ENCODE assay signal across 8 cellular contexts in the genomic region with DNA sequence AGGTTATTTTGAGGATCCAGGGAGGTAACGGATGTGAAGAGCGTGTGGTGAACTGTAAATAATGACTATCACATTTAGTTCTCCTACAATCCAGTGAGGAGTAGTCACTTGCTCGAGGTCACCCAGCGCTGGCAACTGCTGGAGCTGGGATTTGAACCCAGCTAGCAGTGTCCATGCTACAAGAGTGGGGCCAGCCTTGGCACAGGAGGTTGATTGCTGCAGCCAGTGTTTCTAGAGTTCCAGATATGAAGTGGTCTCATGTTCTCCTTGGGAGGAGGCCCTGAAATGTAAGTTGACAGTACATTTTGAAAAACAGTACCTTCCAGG. TPM values are rescaled to one million over a fixed set of nuclear protein-coding genes. Genes with fewer than 3 reads are reported as not detected.
DNase-seq lines count a peak whose midpoint lies in the region; ATAC-seq and TF ChIP-seq lines count a peak whose summit lies in the region.

No MANE protein-coding gene starts in this region.

- peak overlapping the region; percentile 100 for H3K27ac ChIP-seq in HL-60 (replicated peaks)
- peak overlapping the region; percentile 99 for H3K27ac ChIP-seq in rectal smooth muscle tissue (ENCODE audit: low read depth, low read length)

- no peak for ATAC-seq in activated CD8-positive, alpha-beta T cell treated with anti-CD3 and anti-CD28 coated beads for 36 hours
- ATAC-seq in Right ventricle myocardium superior (ENCODE audit: poor library complexity) (peak; percentile 4), GM18909 (IDR thresholded peaks at IDR 0.05; ENCODE audit: poor library complexity, unreplicated experiment) (no peak), GM19467 (IDR thresholded peaks at IDR 0.05; ENCODE audit: unreplicated experiment) (no peak)

- POLR2A ChIA-PET in activated CD8-positive, alpha-beta T cell treated with anti-CD3 and anti-CD28 coated beads for 36 hours (lab: Charles Lee): interaction anchor here (1.0 to 5.3 kb wide), 10 partner anchors 8 to 73 kb away, joined by 3 to 64 read pairs (median 5); a partner anchor contains a TSS

- intact Hi-C loops in activated CD8-positive, alpha-beta T cell treated with anti-CD3 and anti-CD28 coated beads for 36 hours (cut with micrococcal nuclease): loop anchor here (5.0 to 10.0 kb wide), 2 partner anchors 68 to 156 kb away; a partner anchor contains a TSS
- intact Hi-C loops in Right ventricle myocardium superior (cut with DNase I): no loop called here

- peak overlapping the region; percentile 81 for H3K4me3 Mint-ChIP-seq in activated CD8-positive, alpha-beta T cell treated with anti-CD3 and anti-CD28 coated beads for 36 hours

- H3K4me1 ChIP-seq in rectal smooth muscle tissue (ENCODE audit: control insufficient read depth, insufficient read depth, low read length): peaks cover 32% of the 10 kb centered on the region

- DNase-seq in DMS79 treated with DMSO at 0.1 percent for 48 hours (lab: John Stamatoyannopoulos, UW) (peak; percentile 46), HL-60 (ENCODE audit: low read depth in 1 of 2, low spot score in 1 of 2) (no peak), Right ventricle myocardium superior (peak; percentile 70), SHP77 treated with DMSO at 0.1 percent for 48 hours (lab: John Stamatoyannopoulos, UW) (no peak)
- DNase-seq in activated CD8-positive, alpha-beta T cell treated with anti-CD3 and anti-CD28 coated beads for 36 hours: no peak

- peaks cover 65% of the 10 kb centered on the region for H3K4me1 Mint-ChIP-seq in activated CD8-positive, alpha-beta T cell treated with anti-CD3 and anti-CD28 coated beads for 36 hours (ENCODE audit: low read depth)

- H3K36me3 Mint-ChIP-seq in activated CD8-positive, alpha-beta T cell treated with anti-CD3 and anti-CD28 coated beads for 36 hours (ENCODE audit: low read depth): peaks cover 44% of the 10 kb centered on the region

- CTCF ChIA-PET in activated CD8-positive, alpha-beta T cell treated with anti-CD3 and anti-CD28 coated beads for 36 hours (lab: Charles Lee): interaction anchor here (0.9 to 24.5 kb wide), 19 partner anchors 9 to 223 kb away, joined by 3 to 313 read pairs (median 7); a partner anchor contains a TSS

- H3K36me3 ChIP-seq in rectal smooth muscle tissue (ENCODE audit: control insufficient read depth, insufficient read depth, low read length): no peaks in the 10 kb centered on the region

- H3K4me3 ChIP-seq in HL-60 (replicated peaks; ENCODE audit: insufficient read depth, low read length) (peak overlapping the region; percentile 89), rectal smooth muscle tissue (ENCODE audit: low read length) (peak overlapping the region; percentile 91)

- H3K27me3 Mint-ChIP-seq in activated CD8-positive, alpha-beta T cell treated with anti-CD3 and anti-CD28 coated beads for 36 hours: peaks cover 2% of the 10 kb centered on the region

- H3K9ac ChIP-seq in rectal smooth muscle tissue (ENCODE audit: low read length): peak overlapping the region; percentile 95

- no peak for TF ChIP-seq CTCF in HL-60 (IDR thresholded peaks at IDR 0.05; ENCODE audit: insufficient read depth, low read length)
- TF ChIP-seq CTCF in activated CD8-positive, alpha-beta T cell treated with anti-CD3 and anti-CD28 coated beads for 36 hours (IDR thresholded peaks at IDR 0.05): no peak

- H3K27ac Mint-ChIP-seq in activated CD8-positive, alpha-beta T cell treated with anti-CD3 and anti-CD28 coated beads for 36 hours: peak overlapping the region; percentile 96

- no peaks in the 10 kb centered on the region for H3K9me3 Mint-ChIP-seq in activated CD8-positive, alpha-beta T cell treated with anti-CD3 and anti-CD28 coated beads for 36 hours

- H3K27me3 ChIP-seq in HL-60 (ENCODE audit: insufficient read depth, poor library complexity, severe bottlenecking) (no peaks in the 10 kb centered on the region), rectal smooth muscle tissue (ENCODE audit: control insufficient read depth, insufficient read depth, low read length) (no peaks in the 10 kb centered on the region)

RNA-seq across cellular contexts. Expression of a gene that starts 0.8 kb away (rescaled TPM):
- 10 to 100 TPM; 12.1 to 13.7 TPM for total RNA-seq in activated CD8-positive, alpha-beta T cell treated with anti-CD3 and anti-CD28 coated beads for 36 hours
- 48.4 TPM for total RNA-seq in Right ventricle myocardium superior

RNA-seq across cellular contexts. Expression of a gene that starts 1.0 kb away (rescaled TPM):
- total RNA-seq in activated CD8-positive, alpha-beta T cell treated with anti-CD3 and anti-CD28 coated beads for 36 hours: over 10,000 TPM; 13,164 to 13,311 TPM
- total RNA-seq in Right ventricle myocardium superior: 19,155 TPM

RNA-seq across cellular contexts. Expression of a gene that starts 6.1 kb away (rescaled TPM):
- total RNA-seq in activated CD8-positive, alpha-beta T cell treated with anti-CD3 and anti-CD28 coated beads for 36 hours: 10 to 100 TPM; 16.0 to 19.9 TPM
- total RNA-seq in Right ventricle myocardium superior: 0.24 TPM

RNA-seq across cellular contexts. Expression of a gene that starts 8.1 kb away (rescaled TPM):
- 100 to 1,000 TPM in 1 of 2 experiments, 10 to 100 TPM in 1; 99.9 to 102 TPM for total RNA-seq in activated CD8-positive, alpha-beta T cell treated with anti-CD3 and anti-CD28 coated beads for 36 hours
- not detected for total RNA-seq in Right ventricle myocardium superior

RNA-seq across cellular contexts. Expression of a gene that starts 14.9 kb away (rescaled TPM):
- total RNA-seq in activated CD8-positive, alpha-beta T cell treated with anti-CD3 and anti-CD28 coated beads for 36 hours: 1 to 10 TPM; 4.5 to 4.9 TPM
- not detected for total RNA-seq in Right ventricle myocardium superior

Comparison
In these comparisons a context has a peak if more than half of its experiments do, and no peak if none do; other contexts are left out.
1. DNase-seq: peak in DMS79 treated with DMSO at 0.1 percent for 48 hours (single experiment) and Right ventricle myocardium superior (single experiment); none in HL-60 (0 of 2), activated CD8-positive, alpha-beta T cell treated with anti-CD3 and anti-CD28 coated beads for 36 hours (single experiment) and SHP77 treated with DMSO at 0.1 percent for 48 hours (single experiment).
2. RNA of a gene that starts 6.1 kb away (total RNA-seq): 16.0 to 19.9 TPM in activated CD8-positive, alpha-beta T cell treated with anti-CD3 and anti-CD28 coated beads for 36 hours; 0.24 TPM in Right ventricle myocardium superior (single experiment); every median in the first group is over 10 times any median in the second.